In the genomic region with DNA sequence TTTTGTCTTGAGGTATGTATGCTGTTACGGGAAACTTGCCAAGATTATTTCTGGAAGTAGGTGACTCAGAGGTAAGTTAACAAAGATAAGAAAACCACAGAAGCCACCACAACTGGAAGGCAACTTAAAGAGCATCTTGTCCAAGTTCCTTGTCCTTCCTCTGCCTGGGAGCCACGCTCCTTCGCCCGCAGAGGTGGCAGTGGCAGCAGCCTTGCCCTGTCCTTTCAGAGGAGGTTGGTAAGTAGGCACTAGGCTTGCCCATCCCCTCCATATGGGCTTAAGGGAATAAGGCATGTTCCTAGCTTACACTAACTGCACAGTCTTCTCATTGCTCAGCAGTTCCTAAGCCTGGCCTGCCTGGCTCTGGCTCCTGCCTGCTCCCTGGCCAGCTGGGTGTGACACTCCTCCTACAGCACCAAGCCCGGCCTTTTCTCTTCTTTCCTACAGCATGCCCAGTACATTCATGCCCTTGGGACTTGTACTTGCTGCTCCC, we compare ENCODE assay signal across 10 cellular contexts. TPM values are rescaled to one million over a fixed set of nuclear protein-coding genes. Genes with fewer than 3 reads are reported as not detected.
DNase-seq lines count a peak whose midpoint lies in the region; ATAC-seq, FAIRE-seq and TF ChIP-seq lines count a peak whose summit lies in the region.
"Had no signal": no experiment of that assay in that cellular context is flagged by ENCODE, and none has a peak within 500 bp of the region (broad histone marks: within the 10 kb centered on the region; RNA-seq: fewer than 3 reads in every experiment).

No MANE protein-coding gene starts in this region.

- H3K79me2 ChIP-seq in PC-9 (ENCODE audit: low read depth) (no peaks in the 10 kb centered on the region), endothelial cell of umbilical vein (ENCODE audit: control insufficient read depth, insufficient read depth, low read length) (no peaks in the 10 kb centered on the region), trophoblast cell (ENCODE audit: control insufficient read depth, insufficient read depth, low read length, poor library complexity) (no peaks in the 10 kb centered on the region)

- CTCF ChIA-PET in PC-9 (lab: Charles Lee) (interaction anchor here (0.6 kb wide), 1 partner anchor 11 kb away, joined by 7 read pairs; no protein-coding TSS in a partner anchor), endothelial cell of umbilical vein (lab: Charles Lee) (interaction anchor here (8.6 kb wide), 1 partner anchor 269 kb away, joined by 82 read pairs; no protein-coding TSS in a partner anchor)

- TF ChIP-seq CTCF in PC-9 (conservative IDR thresholded peaks at IDR 0.05) = no peak
- TF ChIP-seq CTCF in endothelial cell of umbilical vein (IDR thresholded peaks at IDR 0.05; ENCODE audit: extremely low read depth in 1 of 2, insufficient read depth in 1 of 2, low read depth in 1 of 2, low read length in 2 of 2) = no peak

- no TSS peak for BruUV-seq in PC-9 (replicated peaks; lab: Mats Ljungman, UMichigan)
- no TSS peak for BruUV-seq in endothelial cell of umbilical vein (replicated peaks; lab: Mats Ljungman, UMichigan)

- no peaks in the 10 kb centered on the region for H3K9me2 ChIP-seq in PC-9 (ENCODE audit: insufficient read depth)

- H2BK120ac ChIP-seq in trophoblast cell (ENCODE audit: insufficient read depth, low read length, poor library complexity) = no peak overlapping the region

- H4K12ac ChIP-seq in trophoblast cell (ENCODE audit: low read depth, low read length) = no peak overlapping the region

- in situ Hi-C loops in G401 (cut with HindIII; ENCODE audit: low sequenced_read_pairs) = no loop called here

- intact Hi-C loops in PC-9 (cut with micrococcal nuclease; ENCODE audit: unreplicated experiment) (loop anchor here (1.0 to 10.0 kb wide), 2 partner anchors 65 to 279 kb away; partner anchors contain the start of gene TOPBP1), endothelial cell of umbilical vein (cut with micrococcal nuclease) (loop anchor here (1.0 to 10.0 kb wide), 8 partner anchors 36 to 540 kb away; partner anchors contain the start of genes CDV3 and SLCO2A1)

- H3K9me1 ChIP-seq in endothelial cell of umbilical vein (replicated peaks; ENCODE audit: control insufficient read depth, extremely low read depth, insufficient read depth, low read length) = no peaks in the 10 kb centered on the region

- no peak for ATAC-seq in GM18858 (IDR thresholded peaks at IDR 0.05; ENCODE audit: unreplicated experiment)
- ATAC-seq in GM21737 (IDR thresholded peaks at IDR 0.05; ENCODE audit: unreplicated experiment) = no peak

- H4K8ac ChIP-seq in trophoblast cell (ENCODE audit: low read depth, low read length) = no peak overlapping the region

- H3K23ac ChIP-seq in trophoblast cell (ENCODE audit: low read length) = no peak overlapping the region

- H4K91ac ChIP-seq in trophoblast cell (ENCODE audit: low read depth, low read length) = no peak overlapping the region

- H4K20me1 ChIP-seq in PC-9 (ENCODE audit: insufficient read depth) (peaks cover 37% of the 10 kb centered on the region), endothelial cell of umbilical vein (replicated peaks; ENCODE audit: control insufficient read depth, extremely low read depth, insufficient read depth, low read length) (no peaks in the 10 kb centered on the region)

- H2BK5ac ChIP-seq in trophoblast cell (ENCODE audit: low read depth, low read length, poor library complexity) = no peak overlapping the region

- no CpG with 5 or more reads among the region's 5 CpGs for WGBS in trophoblast cell (ENCODE audit: extremely low coverage, insufficient coverage, insufficient read length)

- peak overlapping the region; percentile 72 for H3K9ac ChIP-seq in endothelial cell of umbilical vein (replicated peaks; ENCODE audit: extremely low read depth, insufficient read depth, low read length)
- no peak overlapping the region for H3K9ac ChIP-seq in trophoblast cell (ENCODE audit: low read length)

- no peaks in the 10 kb centered on the region for H3K79me1 ChIP-seq in trophoblast cell (ENCODE audit: low read length)

- dilution Hi-C loops in endothelial cell of umbilical vein (cut with MboI; ENCODE audit: extremely low pct_ligation_motif_present, low sequenced_read_pairs) = loop anchor here (25.0 kb wide), 1 partner anchor 269 kb away; no protein-coding TSS in a partner anchor

- H3K27me3 ChIP-seq in PC-9 (ENCODE audit: insufficient read depth, low read depth) = peaks cover 62% of the 10 kb centered on the region
- H3K27me3 ChIP-seq in endothelial cell of umbilical vein (ENCODE audit: control insufficient read depth in 2 of 2, insufficient read depth in 2 of 2, low read length in 2 of 2) = no peaks in the 10 kb centered on the region
- no peaks in the 10 kb centered on the region for H3K27me3 ChIP-seq in trophoblast cell (ENCODE audit: insufficient read depth, low read length)
- H3K27me3 ChIP-seq: heart right ventricle had no signal

- no peak overlapping the region for H3K14ac ChIP-seq in trophoblast cell (ENCODE audit: low read length)

- H2AK5ac ChIP-seq in trophoblast cell (ENCODE audit: low read length) = no peak overlapping the region

- H3K27ac ChIP-seq in PC-9 (no peak overlapping the region), endothelial cell of umbilical vein (ENCODE audit: insufficient read depth, low read depth, low read length) (peak overlapping the region; percentile 88), trophoblast cell (ENCODE audit: low read depth, low read length) (no peak overlapping the region)

- H3K18ac ChIP-seq in trophoblast cell (ENCODE audit: low read length) = peak overlapping the region; percentile 7

- H2AFZ ChIP-seq in PC-9 = no peak overlapping the region
- no peak overlapping the region for H2AFZ ChIP-seq in endothelial cell of umbilical vein (ENCODE audit: low read depth, low read length)
- H2AFZ ChIP-seq in trophoblast cell (ENCODE audit: insufficient read depth, low read length, poor library complexity) = no peak overlapping the region

- H3K4me2 ChIP-seq in PC-9 = peak overlapping the region; percentile 41
- H3K4me2 ChIP-seq in endothelial cell of umbilical vein (ENCODE audit: insufficient read depth, low read length) = peak overlapping the region; percentile 25
- no peak overlapping the region for H3K4me2 ChIP-seq in trophoblast cell (ENCODE audit: low read length)

- no peak overlapping the region for H2BK12ac ChIP-seq in trophoblast cell (ENCODE audit: low read length)

- peak; percentile 99 for FAIRE-seq in endothelial cell of umbilical vein (lab: Jason Lieb, UNC)

- peak; percentile 90 for DNase-seq in Daoy (ENCODE audit: low read depth)
- peak; percentile 78 to 92 for DNase-seq in PC-9
- DNase-seq in endothelial cell of umbilical vein (ENCODE audit: low read depth, low spot score) = peak; percentile 87
- DNase-seq in trophoblast cell = peak; percentile 42 to 46
- no peak for DNase-seq in G401 (ENCODE audit: low spot score)
- no peak for DNase-seq in globus pallidus (ENCODE audit: low spot score)
- DNase-seq: heart right ventricle; stimulated activated CD4-positive, alpha-beta T cell treated with anti-CD3 and anti-CD28 coated beads, Interleukin-4, amount 100 ng/mL, for 24 hours had no signal

- peak; percentile 31 for TF ChIP-seq POLR2A in endothelial cell of umbilical vein (IDR thresholded peaks at IDR 0.05; ENCODE audit: low read depth, low read length)

- H3K36me3 ChIP-seq in PC-9 (ENCODE audit: low read depth) (no peaks in the 10 kb centered on the region), endothelial cell of umbilical vein (ENCODE audit: control insufficient read depth in 2 of 2, extremely low read depth in 1 of 2, insufficient read depth in 2 of 2, low read length in 2 of 2) (no peaks in the 10 kb centered on the region), trophoblast cell (ENCODE audit: control insufficient read depth in 1 of 2, insufficient read depth in 2 of 2, low read length in 2 of 2) (peaks cover 74 to 88% of the 10 kb centered on the region in 2 experiments)
- H3K36me3 ChIP-seq: heart right ventricle had no signal

- peaks cover 30% of the 10 kb centered on the region for H3K4me1 ChIP-seq in PC-9 (replicated peaks; ENCODE audit: insufficient read depth)
- peaks cover 66% of the 10 kb centered on the region for H3K4me1 ChIP-seq in endothelial cell of umbilical vein (ENCODE audit: control insufficient read depth, extremely low read depth, insufficient read depth, low read length)
- H3K4me1 ChIP-seq in trophoblast cell (ENCODE audit: control insufficient read depth in 1 of 2, insufficient read depth in 2 of 2, low read length in 2 of 2) = peaks cover 8% of the 10 kb centered on the region in 2 experiments

- no peak overlapping the region for H3K4ac ChIP-seq in trophoblast cell (ENCODE audit: low read depth, low read length)

- POLR2A ChIA-PET in PC-9 (lab: Charles Lee; ENCODE audit: unreplicated experiment) = no interaction called here
- POLR2A ChIA-PET in endothelial cell of umbilical vein (lab: Charles Lee) = no interaction called here

- peaks cover 23% of the 10 kb centered on the region for H3F3A ChIP-seq in PC-9 (ENCODE audit: insufficient read depth, low read depth)

- no peak overlapping the region for H3K4me3 ChIP-seq in PC-9
- no peak overlapping the region for H3K4me3 ChIP-seq in endothelial cell of umbilical vein (replicated peaks in 1 of 3; ENCODE audit: insufficient read depth in 1 of 3, low read depth in 1 of 3, low read length in 3 of 3)
- no peak overlapping the region for H3K4me3 ChIP-seq in trophoblast cell (ENCODE audit: low read depth, low read length)
- H3K4me3 ChIP-seq: heart right ventricle had no signal

- no peaks in the 10 kb centered on the region for H3K9me3 ChIP-seq in PC-9 (ENCODE audit: insufficient read depth, low read depth)
- H3K9me3 ChIP-seq in endothelial cell of umbilical vein (replicated peaks; ENCODE audit: control insufficient read depth, insufficient read depth, low read length) = no peaks in the 10 kb centered on the region
- peaks cover 1% of the 10 kb centered on the region for H3K9me3 ChIP-seq in trophoblast cell (ENCODE audit: insufficient read depth, low read depth, low read length)
- H3K9me3 ChIP-seq: heart right ventricle had no signal

TF ChIP-seq in endothelial cell of umbilical vein, 7 proteins besides CTCF, POLR2A, EP300 and RAD21 (continues in another document):
- no peak for TF ChIP-seq MYC (IDR thresholded peaks at IDR 0.05; ENCODE audit: low read depth, low read length)

RNA-seq across cellular contexts. Expression of gene RAB6B, which starts 48.0 kb away (rescaled TPM):
- total RNA-seq in Daoy (2014; rRNA removed; shearing (Covaris generic)) = 1.1 and 1.4 TPM in 2 replicates
- total RNA-seq in PC-9 (2021) (0.40 and 0.52 TPM in 2 replicates), endothelial cell of umbilical vein (5.0 and 6.7 TPM in 2 replicates)
- polyA plus RNA-seq in endothelial cell of umbilical vein = 1.7 and 2.1 TPM in 2 replicates
- 3.3 and 3.4 TPM in 2 replicates for polyA plus RNA-seq in endothelial cell of umbilical vein (2011; cell fraction: cytosol; rRNA removed)
- 4.0 and 4.3 TPM in 2 replicates for polyA plus RNA-seq in endothelial cell of umbilical vein (2011; cell fraction: nucleus; rRNA removed)
- 4.1 and 5.2 TPM in 2 replicates for polyA plus RNA-seq in endothelial cell of umbilical vein (2012)
- polyA minus RNA-seq in endothelial cell of umbilical vein = 4.7 and 10.8 TPM in 2 replicates
- polyA minus RNA-seq in endothelial cell of umbilical vein (2011; cell fraction: cytosol; rRNA and poly(A)+ RNA removed) = 1.5 TPM
- polyA minus RNA-seq in endothelial cell of umbilical vein (2011; cell fraction: nucleus; rRNA and poly(A)+ RNA removed) = 0.82 and 1.2 TPM in 2 replicates
- 2.1 and 2.2 TPM in 2 replicates for polyA plus RNA-seq in trophoblast cell (2013)
- 2.5 and 4.3 TPM in 2 replicates for total RNA-seq in G401 (2014; rRNA removed; shearing (Covaris generic))

Comparison
In these comparisons a context has a peak if more than half of its experiments do, and no peak if none do; other contexts are left out.
1. DNase-seq: peak in Daoy (single experiment), PC-9 (2 of 2), endothelial cell of umbilical vein (single experiment) and trophoblast cell (2 of 2); none in G401 (single experiment) and globus pallidus (single experiment).